In genomic region chr6:43369174-43370002, GRCh38 we compare ENCODE assay signal across 1 cellular context.
A peak's percentile ranks its signal among the peaks of the same experiment; 100 is the strongest.
TF ChIP-seq lines count a peak whose summit lies in the region.

ZNF318 (minus strand) TSS chr6:43369647; CDS start chr6:43369365, 282 bp downstream.

TF ChIP-seq in HepG2, 621 proteins besides CTCF, POLR2A, EP300 and RAD21 (continued from another document and continues in another):
- TF ChIP-seq GLI4 (CRISPR knock-in tag; IDR thresholded peaks at IDR 0.05; ENCODE audit: borderline replicate concordance) (peak; percentile 56; the same call in 1 of the 2 replicates), CBFB (CRISPR knock-in tag; IDR thresholded peaks at IDR 0.05) (no peak), ZGPAT (CRISPR knock-in tag; IDR thresholded peaks at IDR 0.05) (peak; percentile 84), ZNF460 (CRISPR knock-in tag; IDR thresholded peaks at IDR 0.05; ENCODE audit: borderline replicate concordance) (no peak; the same call in 1 of the 2 replicates), ZNF749 (CRISPR knock-in tag; IDR thresholded peaks at IDR 0.05; ENCODE audit: borderline replicate concordance) (no peak; the same call in 1 of the 2 replicates), ZIK1 (CRISPR knock-in tag; IDR thresholded peaks at IDR 0.05; ENCODE audit: borderline replicate concordance, low read depth) (no peak; the same call in none of the 2 replicates), ARHGAP35 (CRISPR knock-in tag; IDR thresholded peaks at IDR 0.05; ENCODE audit: borderline replicate concordance) (no peak), AHR (CRISPR knock-in tag; IDR thresholded peaks at IDR 0.05) (peak; percentile 37; the same call in 1 of the 2 replicates), POLR2AphosphoS5 (IDR thresholded peaks at IDR 0.05; ENCODE audit: low read depth, low read length) (peak; percentile 68), ZNF816 (CRISPR knock-in tag; IDR thresholded peaks at IDR 0.05; ENCODE audit: borderline replicate concordance) (no peak; the same call in 1 of the 2 replicates), POGK (CRISPR knock-in tag; conservative IDR thresholded peaks at IDR 0.05) (no peak; the same call in 1 of the 2 replicates), ZBTB43 (CRISPR knock-in tag; conservative IDR thresholded peaks at IDR 0.05) (no peak), FOXK1 (CRISPR knock-in tag; IDR thresholded peaks at IDR 0.05; ENCODE audit: borderline replicate concordance, low read depth) (peak; percentile 49), ZBTB10 (CRISPR knock-in tag; IDR thresholded peaks at IDR 0.05; ENCODE audit: borderline replicate concordance) (no peak), TFDP2 (CRISPR knock-in tag; IDR thresholded peaks at IDR 0.05) (peak; percentile 87), HOMEZ (CRISPR knock-in tag; IDR thresholded peaks at IDR 0.05; ENCODE audit: low read depth) (peak; percentile 68), SNRNP70 (IDR thresholded peaks at IDR 0.05; ENCODE audit: low read depth, low read length) (no peak), SOX5 (CRISPR knock-in tag; IDR thresholded peaks at IDR 0.05; ENCODE audit: borderline replicate concordance) (peak; percentile 31; the same call in 1 of the 2 replicates), MXD1 (CRISPR knock-in tag; IDR thresholded peaks at IDR 0.05) (peak; percentile 32; the same call in 1 of the 2 replicates), MBD4 (IDR thresholded peaks at IDR 0.05; ENCODE audit: borderline replicate concordance, low read length) (no peak), ZNF83 (CRISPR knock-in tag; IDR thresholded peaks at IDR 0.05; ENCODE audit: borderline replicate concordance) (peak; percentile 56; the same call in 1 of the 2 replicates), THRA (CRISPR knock-in tag; IDR thresholded peaks at IDR 0.05; ENCODE audit: borderline replicate concordance) (no peak; the same call in 1 of the 2 replicates), MTERF4 (CRISPR knock-in tag; IDR thresholded peaks at IDR 0.05) (peak; percentile 64; the same call in 1 of the 2 replicates), ERF (CRISPR knock-in tag; IDR thresholded peaks at IDR 0.05) (peak; percentile 73), IRX3 (CRISPR knock-in tag; IDR thresholded peaks at IDR 0.05; ENCODE audit: borderline replicate concordance, low read depth) (no peak), ARID4A (CRISPR knock-in tag; IDR thresholded peaks at IDR 0.05; ENCODE audit: borderline replicate concordance) (peak; percentile 81; the same call in 1 of the 2 replicates), ZNF883 (CRISPR knock-in tag; IDR thresholded peaks at IDR 0.05; ENCODE audit: not compliant biosample characterization) (peak; percentile 53), TFDP1 (CRISPR knock-in tag; IDR thresholded peaks at IDR 0.05; ENCODE audit: borderline replicate concordance) (peak; percentile 67; the same call in 1 of the 2 replicates), FOXA3 (CRISPR knock-in tag; IDR thresholded peaks at IDR 0.05) (peak; percentile 35; the same call in 1 of the 2 replicates), ARID3A (IDR thresholded peaks at IDR 0.05; ENCODE audit: low read depth, low read length) (no peak), ZMYM2 (CRISPR knock-in tag; IDR thresholded peaks at IDR 0.05) (0 out of 2 replicates have a peak, but pooled peaks have one; percentile 36), HNF4A (CRISPR knock-in tag; IDR thresholded peaks at IDR 0.05) (no peak; the same call in 1 of the 2 replicates), JARID2 (CRISPR knock-in tag; IDR thresholded peaks at IDR 0.05; ENCODE audit: insufficient replicate concordance) (peak; percentile 66), PLRG1 (conservative IDR thresholded peaks at IDR 0.05) (no peak)
